30 cellular contexts compared by ENCODE assay signal in the genomic region with DNA sequence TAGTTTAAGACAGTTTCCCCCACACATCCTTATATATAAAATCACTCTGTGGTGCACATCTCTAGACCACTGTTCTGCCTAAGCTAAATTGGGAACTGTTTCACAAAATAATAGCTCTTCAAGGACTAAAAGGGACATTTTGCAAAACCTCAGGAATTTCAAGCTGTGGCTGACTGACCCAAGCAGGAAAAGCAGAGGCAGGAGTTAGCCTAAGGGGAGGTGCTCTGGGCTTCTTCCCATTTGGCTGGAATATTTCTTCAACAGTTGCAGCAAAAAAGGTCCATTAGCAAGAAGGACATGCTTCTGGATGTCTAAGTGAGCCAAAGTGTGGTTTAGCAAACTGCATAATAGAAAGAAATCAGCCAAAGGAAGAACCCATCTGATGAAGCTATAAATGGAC.
DNase-seq lines count a peak whose midpoint lies in the region; FAIRE-seq and TF ChIP-seq lines count a peak whose summit lies in the region.
"Had no signal": no experiment of that assay in that cellular context is flagged by ENCODE, and none has a peak within 500 bp of the region (broad histone marks: within the 10 kb centered on the region; RNA-seq: fewer than 3 reads in every experiment).

No MANE protein-coding gene starts in this region.

- H2AFZ ChIP-seq in neural progenitor cell (replicated peaks) = peak overlapping the region; percentile 26

- no peaks in the 10 kb centered on the region for H3K4me1 ChIP-seq in neural progenitor cell
- H3K4me1 ChIP-seq: esophagus muscularis mucosa had no signal

- no peaks in the 10 kb centered on the region for H3K79me2 ChIP-seq in neural progenitor cell (ENCODE audit: low read depth)

- H3K27me3 ChIP-seq in neural progenitor cell = no peaks in the 10 kb centered on the region
- H3K27me3 ChIP-seq: esophagus muscularis mucosa, heart left ventricle had no signal

- H3K36me3 Mint-ChIP-seq in neural progenitor cell = no peaks in the 10 kb centered on the region
- H3K36me3 Mint-ChIP-seq: naive thymus-derived CD4-positive, alpha-beta T cell; stimulated activated naive B cell treated with anti-CD40 and anti-IgM and Interleukin-4, amounts not matched to agents 10 μg/mL and 1 μg/mL and 100 μg/mL, for 72 hours had no signal

- H3K27ac ChIP-seq in neural progenitor cell = no peak overlapping the region
- H3K27ac ChIP-seq: esophagus muscularis mucosa, heart left ventricle, KMS-11, RWPE1 had no signal

- H3K9ac ChIP-seq in neural progenitor cell = no peak overlapping the region
- H3K9ac ChIP-seq: KMS-11 had no signal

- H3K4me1 Mint-ChIP-seq in neural progenitor cell = no peaks in the 10 kb centered on the region
- H3K4me1 Mint-ChIP-seq: activated CD4-positive, alpha-beta T cell treated with anti-CD3 and anti-CD28 coated beads for 36 hours; endodermal cell; naive thymus-derived CD4-positive, alpha-beta T cell; stimulated activated naive B cell treated with anti-CD40 and anti-IgM and Interleukin-4, amounts not matched to agents 10 μg/mL and 1 μg/mL and 100 μg/mL, for 72 hours had no signal

- peak; percentile 8 for DNase-seq in AG08396 (ENCODE audit: low spot score)
- DNase-seq in LHCN-M2 (ENCODE audit: low read depth) = peak; percentile 40
- DNase-seq in fibroblast of gingiva (ENCODE audit: low read depth) = peak; percentile 9
- no peak for DNase-seq in neural progenitor cell (ENCODE audit: low spot score)
- no peak for DNase-seq in middle frontal gyrus (ENCODE audit: extremely low spot score, low spot score)
- no peak for DNase-seq in GM19240 (ENCODE audit: insufficient read length, low spot score)
- no peak for DNase-seq in HuH-7.5 (ENCODE audit: low spot score)
- DNase-seq in RCC 7860 (ENCODE audit: low spot score) = no peak
- DNase-seq: activated CD4-positive, alpha-beta T cell treated with anti-CD3 and anti-CD28 coated beads for 36 hours; activated gamma-delta T cell treated with Interleukin-2 at 50 U/mL for 16 hours; cortex of kidney; endodermal cell; heart left ventricle; mesendoderm; naive thymus-derived CD4-positive, alpha-beta T cell; NCI-H1694; NCI-H2171; NCI-H524 treated with DMSO at 0.1 percent for 48 hours; retina; stimulated activated CD4-positive, alpha-beta T cell treated with anti-CD3 and anti-CD28 coated beads, Interleukin-12 subunit alpha, Interleukin-12 subunit beta, amount 100 ng/mL, for 4 hours; stimulated activated CD4-positive, alpha-beta T cell treated with anti-CD3 and anti-CD28 coated beads, Interleukin-4, amount 100 ng/mL, for 24 hours; stimulated activated naive B cell treated with anti-CD40 and anti-IgM and Interleukin-4, amounts not matched to agents 10 μg/mL and 1 μg/mL and 100 μg/mL, for 72 hours had no signal

- no peak overlapping the region for H3K4me3 ChIP-seq in neural progenitor cell
- H3K4me3 ChIP-seq: esophagus muscularis mucosa, heart left ventricle had no signal

- H4K20me1 ChIP-seq in neural progenitor cell (ENCODE audit: low read depth) = no peaks in the 10 kb centered on the region

- H3K4me2 ChIP-seq in neural progenitor cell = no peak overlapping the region
- H3K4me2 ChIP-seq: KMS-11 had no signal

- no peaks in the 10 kb centered on the region for H3F3A ChIP-seq in neural progenitor cell (ENCODE audit: low read depth)

- H3K36me3 ChIP-seq in neural progenitor cell = no peaks in the 10 kb centered on the region
- H3K36me3 ChIP-seq: esophagus muscularis mucosa, heart left ventricle had no signal

- H3K9me3 ChIP-seq in neural progenitor cell (ENCODE audit: low read depth) = no peaks in the 10 kb centered on the region
- H3K9me3 ChIP-seq: esophagus muscularis mucosa, heart left ventricle had no signal

- no peak overlapping the region for H3K27ac Mint-ChIP-seq in neural progenitor cell
- H3K27ac Mint-ChIP-seq: activated CD4-positive, alpha-beta T cell treated with anti-CD3 and anti-CD28 coated beads for 36 hours; endodermal cell; naive thymus-derived CD4-positive, alpha-beta T cell; stimulated activated naive B cell treated with anti-CD40 and anti-IgM and Interleukin-4, amounts not matched to agents 10 μg/mL and 1 μg/mL and 100 μg/mL, for 72 hours; T-helper 1 cell treated with Interleukin-12 subunit alpha and Interleukin-12 subunit beta and Interleukin-4 antibody, amounts not matched to agents 30 μg/mL and 1 μg/mL, for 36 hours had no signal

- H3K9me3 Mint-ChIP-seq in neural progenitor cell = no peaks in the 10 kb centered on the region

- H3K4me3 Mint-ChIP-seq in neural progenitor cell = no peak overlapping the region
- H3K4me3 Mint-ChIP-seq: activated CD4-positive, alpha-beta T cell treated with anti-CD3 and anti-CD28 coated beads for 36 hours; endodermal cell; naive thymus-derived CD4-positive, alpha-beta T cell; stimulated activated naive B cell treated with anti-CD40 and anti-IgM and Interleukin-4, amounts not matched to agents 10 μg/mL and 1 μg/mL and 100 μg/mL, for 72 hours; T-helper 1 cell treated with Interleukin-12 subunit alpha and Interleukin-12 subunit beta and Interleukin-4 antibody, amounts not matched to agents 30 μg/mL and 1 μg/mL, for 36 hours had no signal

- TF ChIP-seq CTCF in neural progenitor cell (IDR thresholded peaks at IDR 0.05) = no peak

- H3K27me3 Mint-ChIP-seq in neural progenitor cell (ENCODE audit: insufficient read depth, low read depth) = peaks cover 2% of the 10 kb centered on the region
- H3K27me3 Mint-ChIP-seq: activated CD4-positive, alpha-beta T cell treated with anti-CD3 and anti-CD28 coated beads for 36 hours; naive thymus-derived CD4-positive, alpha-beta T cell had no signal

- FAIRE-seq in RCC 7860 (lab: Jason Lieb, UNC) = no peak
- FAIRE-seq: bronchial epithelial cell, H54, HTR-8/SVneo, urothelium cell line had no signal

Comparison
In these comparisons a context has a peak if more than half of its experiments do, and no peak if none do; other contexts are left out.
1. DNase-seq: peak in AG08396 (single experiment), LHCN-M2 (single experiment) and fibroblast of gingiva (single experiment); none in neural progenitor cell (single experiment), middle frontal gyrus (single experiment), GM19240 (single experiment), HuH-7.5 (single experiment) and RCC 7860 (single experiment).